9 cellular contexts compared by ENCODE assay signal in the genomic region with DNA sequence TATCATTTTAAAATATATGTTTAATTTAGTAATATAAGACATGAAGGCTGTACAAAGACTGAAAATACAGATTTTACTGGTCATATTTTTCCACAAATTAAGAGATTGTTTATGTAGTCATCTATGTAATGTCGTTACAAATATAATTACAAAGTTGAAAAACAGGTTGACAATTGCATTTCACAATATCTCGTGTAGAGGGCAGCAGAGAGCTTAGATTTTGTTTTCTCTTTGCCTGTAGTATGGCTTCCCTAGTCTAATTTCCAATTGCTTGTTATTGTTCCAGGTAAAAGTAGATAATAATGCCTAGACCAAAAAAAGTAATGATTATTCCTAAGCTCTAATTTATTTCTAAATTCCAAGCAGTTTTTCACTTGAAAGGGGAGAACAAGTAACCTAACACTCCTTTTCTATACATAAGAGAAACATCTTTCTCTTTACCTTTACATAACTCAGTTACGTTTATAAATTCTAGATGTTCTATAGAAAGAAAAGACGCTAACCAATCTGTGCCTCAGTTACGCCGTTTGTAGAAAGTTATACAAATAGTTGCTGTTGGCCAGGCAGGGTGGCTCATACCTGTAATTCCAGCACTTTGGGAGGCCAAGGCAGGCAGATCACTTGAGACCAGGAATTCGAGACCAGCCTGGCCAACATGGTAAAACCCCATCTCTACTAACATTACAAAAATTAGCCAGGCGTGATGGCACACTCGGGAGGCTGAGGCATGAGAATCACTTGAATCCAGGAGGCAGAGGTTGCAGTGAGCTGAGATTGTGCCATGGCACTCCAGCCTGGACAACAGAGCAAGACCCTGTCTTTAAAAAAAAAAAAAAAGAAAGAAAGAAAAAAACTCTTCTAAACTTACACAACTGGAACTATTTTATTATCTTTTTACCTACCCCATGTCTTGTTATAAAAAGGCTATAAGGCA. TPM values are rescaled to one million over a fixed set of nuclear protein-coding genes. Genes with fewer than 3 reads are reported as not detected.
DNase-seq lines count a peak whose midpoint lies in the region; ATAC-seq and TF ChIP-seq lines count a peak whose summit lies in the region.
"Had no signal": no experiment of that assay in that cellular context is flagged by ENCODE, and none has a peak within 500 bp of the region (broad histone marks: within the 10 kb centered on the region; RNA-seq: fewer than 3 reads in every experiment).

No MANE protein-coding gene starts in this region.

- TF ChIP-seq CTCF in HL-60 (IDR thresholded peaks at IDR 0.05; ENCODE audit: insufficient read depth, low read length) = peak; percentile 13

- ATAC-seq in GM21381 (IDR thresholded peaks at IDR 0.05; ENCODE audit: unreplicated experiment) (no peak), GM19324 (IDR thresholded peaks at IDR 0.05; ENCODE audit: low FRiP score, unreplicated experiment) (no peak)

- H3K27me3 ChIP-seq in HL-60 (ENCODE audit: insufficient read depth, poor library complexity, severe bottlenecking) = no peaks in the 10 kb centered on the region
- H3K27me3 ChIP-seq: BLaER1 had no signal

- H3K4me3 ChIP-seq in HL-60 (replicated peaks; ENCODE audit: insufficient read depth, low read length) = no peak overlapping the region
- H3K4me3 ChIP-seq: BLaER1 had no signal

- DNase-seq in NCI-H1105 treated with DMSO at 0.1 percent for 48 hours (lab: John Stamatoyannopoulos, UW) (peak; percentile 46), NCI-H1105 (lab: John Stamatoyannopoulos, UW) (no peak), HL-60 (ENCODE audit: low read depth in 1 of 2, low spot score in 1 of 2) (no peak), RPMI7951 (ENCODE audit: low read depth) (peak; percentile 58), dermis microvascular lymphatic vessel endothelial cell (ENCODE audit: low read depth in 2 of 2) (peak; percentile 53 to 64), myocyte (ENCODE audit: low read depth) (peak; percentile 75)

- H3K27ac ChIP-seq in HL-60 (replicated peaks) = no peak overlapping the region
- H3K27ac ChIP-seq: BLaER1 had no signal

RNA-seq across cellular contexts. Expression of a gene that starts 30.0 kb away (rescaled TPM):
- total RNA-seq in RPMI7951 (2014; rRNA removed; shearing (Covaris generic)) = 244 and 263 TPM in 2 replicates
- 20.0 and 20.7 TPM in 2 replicates for total RNA-seq in dermis microvascular lymphatic vessel endothelial cell
- total RNA-seq in myocyte = 20.2 and 31.6 TPM in 2 replicates
- polyA plus RNA-seq in myocyte (2012) = 4.3 TPM

RNA-seq across cellular contexts. Expression of a gene that starts 37.7 kb away (rescaled TPM):
- 1.2 and 1.4 TPM in 2 replicates for total RNA-seq in RPMI7951 (2014; rRNA removed; shearing (Covaris generic))
- not detected in 2 replicates for total RNA-seq in dermis microvascular lymphatic vessel endothelial cell
- total RNA-seq in myocyte = not detected in 2 replicates
- not detected for polyA plus RNA-seq in myocyte (2012)

RNA-seq across cellular contexts. Expression of a gene that starts 57.0 kb away (rescaled TPM):
- not detected in 2 replicates for total RNA-seq in RPMI7951 (2014; rRNA removed; shearing (Covaris generic))
- total RNA-seq in dermis microvascular lymphatic vessel endothelial cell (not detected in 2 replicates), myocyte (not detected in 2 replicates)
- polyA plus RNA-seq in myocyte (2012) = not detected

Comparison
In these comparisons a context has a peak if more than half of its experiments do, and no peak if none do; other contexts are left out.
1. DNase-seq: peak in NCI-H1105 treated with DMSO at 0.1 percent for 48 hours (single experiment), RPMI7951 (single experiment), dermis microvascular lymphatic vessel endothelial cell (2 of 2) and myocyte (single experiment); none in NCI-H1105 (single experiment) and HL-60 (0 of 2).